24 cellular contexts compared by ENCODE assay signal in genomic region chr11:33544593-33545373, GRCh38.
"Had no signal": no experiment of that assay in that cellular context is flagged by ENCODE, and none has a peak within 500 bp of the region (broad histone marks: within the 10 kb centered on the region; RNA-seq: fewer than 3 reads in every experiment).

No MANE protein-coding gene starts in this region.

- FAIRE-seq: pancreas, small intestine, urothelium cell line had no signal

- H2AFZ ChIP-seq: hepatocyte had no signal

- H3K9me3 ChIP-seq: left lung, pancreas, tibial artery had no signal

- H3K4me2 ChIP-seq: hepatocyte had no signal

- H3K4me1 Mint-ChIP-seq: activated naive CD4-positive, alpha-beta T cell treated with anti-CD3 and anti-CD28 coated beads, Interleukin-2, amount 50 U/mL, for 24 hours; brain; naive thymus-derived CD8-positive, alpha-beta T cell; stimulated activated naive CD8-positive, alpha-beta T cell treated with anti-CD3 and anti-CD28 coated beads, Interleukin-15, amount 100 ng/mL, for 72 hours; WTC11 had no signal

- DNase-seq: activated gamma-delta T cell treated with Interleukin-2 at 50 U/mL for 16 hours; activated T-cell treated with anti-CD3 and anti-CD28 coated beads, Interleukin-2, amount 50 U/mL, for 1 hour; anterior cingulate cortex; effector CD4-positive, alpha-beta T cell; erythroblast; foreskin melanocyte; immature natural killer cell; kidney glomerular epithelial cell; left lung; naive thymus-derived CD8-positive, alpha-beta T cell; pancreas; right cardiac atrium; small intestine; stimulated activated CD4-positive, alpha-beta T cell treated with anti-CD3 and anti-CD28 coated beads, Interleukin-2, amount 100 ng/mL, for 24 hours; stimulated activated naive CD8-positive, alpha-beta T cell treated with anti-CD3 and anti-CD28 coated beads, Interleukin-15, amount 100 ng/mL, for 72 hours; T-helper 9 cell; tibial artery had no signal

- H3K27ac ChIP-seq: hepatocyte, left lung, pancreas, tibial artery had no signal

- H3K79me2 ChIP-seq: hepatocyte had no signal

- H3K27ac Mint-ChIP-seq: activated naive CD4-positive, alpha-beta T cell treated with anti-CD3 and anti-CD28 coated beads, Interleukin-2, amount 50 U/mL, for 24 hours; brain; immature natural killer cell; naive thymus-derived CD8-positive, alpha-beta T cell; stimulated activated effector memory CD8-positive, alpha-beta T cell treated with anti-CD3 and anti-CD28 coated beads, Interleukin-12 subunit alpha, Interleukin-12 subunit beta, amount 100 ng/mL, for 72 hours; stimulated activated naive CD8-positive, alpha-beta T cell treated with anti-CD3 and anti-CD28 coated beads, Interleukin-15, amount 100 ng/mL, for 72 hours; WTC11 had no signal

- H3K4me1 ChIP-seq: left lung, pancreas, tibial artery had no signal

- H3K36me3 Mint-ChIP-seq: activated naive CD4-positive, alpha-beta T cell treated with anti-CD3 and anti-CD28 coated beads, Interleukin-2, amount 50 U/mL, for 24 hours; immature natural killer cell; naive thymus-derived CD8-positive, alpha-beta T cell; stimulated activated effector memory CD8-positive, alpha-beta T cell treated with anti-CD3 and anti-CD28 coated beads, Interleukin-12 subunit alpha, Interleukin-12 subunit beta, amount 100 ng/mL, for 72 hours; WTC11 had no signal

- H3K4me3 Mint-ChIP-seq: activated naive CD4-positive, alpha-beta T cell treated with anti-CD3 and anti-CD28 coated beads, Interleukin-2, amount 50 U/mL, for 24 hours; brain; immature natural killer cell; naive thymus-derived CD8-positive, alpha-beta T cell; stimulated activated effector memory CD8-positive, alpha-beta T cell treated with anti-CD3 and anti-CD28 coated beads, Interleukin-12 subunit alpha, Interleukin-12 subunit beta, amount 100 ng/mL, for 72 hours; stimulated activated naive CD8-positive, alpha-beta T cell treated with anti-CD3 and anti-CD28 coated beads, Interleukin-15, amount 100 ng/mL, for 72 hours; WTC11 had no signal

- H3K27me3 ChIP-seq: pancreas, tibial artery had no signal

- H3K36me3 ChIP-seq: left lung, pancreas, tibial artery had no signal

- ATAC-seq: left lung; naive thymus-derived CD8-positive, alpha-beta T cell; pancreas; right cardiac atrium; stimulated activated effector memory CD8-positive, alpha-beta T cell treated with anti-CD3 and anti-CD28 coated beads, Interleukin-12 subunit alpha, Interleukin-12 subunit beta, amount 100 ng/mL, for 72 hours; stimulated activated naive CD8-positive, alpha-beta T cell treated with anti-CD3 and anti-CD28 coated beads, Interleukin-15, amount 100 ng/mL, for 72 hours; WTC11 had no signal

- H3K27me3 Mint-ChIP-seq: brain had no signal

- H3K4me3 ChIP-seq: hepatocyte, left lung, lung, pancreas, tibial artery had no signal

- H3K9me3 Mint-ChIP-seq: activated naive CD4-positive, alpha-beta T cell treated with anti-CD3 and anti-CD28 coated beads, Interleukin-2, amount 50 U/mL, for 24 hours; brain; immature natural killer cell; naive thymus-derived CD8-positive, alpha-beta T cell; stimulated activated effector memory CD8-positive, alpha-beta T cell treated with anti-CD3 and anti-CD28 coated beads, Interleukin-12 subunit alpha, Interleukin-12 subunit beta, amount 100 ng/mL, for 72 hours; stimulated activated naive CD8-positive, alpha-beta T cell treated with anti-CD3 and anti-CD28 coated beads, Interleukin-15, amount 100 ng/mL, for 72 hours; WTC11 had no signal
